ENCODE assay signal across 16 cellular contexts in genomic region chr6:83199865-83200230, GRCh38. TPM values are rescaled to one million over a fixed set of nuclear protein-coding genes. Genes with fewer than 3 reads are reported as not detected.
DNase-seq lines count a peak whose midpoint lies in the region; TF ChIP-seq lines count a peak whose summit lies in the region.
"Had no signal": no experiment of that assay in that cellular context is flagged by ENCODE, and none has a peak within 500 bp of the region (broad histone marks: within the 10 kb centered on the region; RNA-seq: fewer than 3 reads in every experiment).

No MANE protein-coding gene starts in this region.

- BruUV-seq in PC-9 (replicated peaks; lab: Mats Ljungman, UMichigan), result no TSS peak

- H3K4me1 ChIP-seq in PC-9 (replicated peaks; ENCODE audit: insufficient read depth), result no peaks in the 10 kb centered on the region
- H3K4me1 ChIP-seq: suprapubic skin had no signal

- H3K79me2 ChIP-seq in PC-9 (ENCODE audit: low read depth), result no peaks in the 10 kb centered on the region

- H3K27ac ChIP-seq in PC-9, result no peak overlapping the region
- H3K27ac ChIP-seq: esophagus muscularis mucosa, suprapubic skin had no signal

- no peak overlapping the region for H2AFZ ChIP-seq in PC-9

- H3K36me3 ChIP-seq in PC-9 (ENCODE audit: low read depth), result no peaks in the 10 kb centered on the region

- no peaks in the 10 kb centered on the region for H4K20me1 ChIP-seq in PC-9 (ENCODE audit: insufficient read depth)

- H3K4me3 ChIP-seq in PC-9 (no peak overlapping the region), epithelial cell of esophagus (ENCODE audit: low read length) (no peak overlapping the region)
- H3K4me3 ChIP-seq: esophagus muscularis mucosa, suprapubic skin had no signal

- H3K9me3 ChIP-seq in PC-9 (ENCODE audit: insufficient read depth, low read depth), result no peaks in the 10 kb centered on the region
- H3K9me3 ChIP-seq: esophagus muscularis mucosa, suprapubic skin had no signal

- H3K27me3 ChIP-seq in PC-9 (ENCODE audit: insufficient read depth, low read depth), result no peaks in the 10 kb centered on the region
- H3K27me3 ChIP-seq: esophagus muscularis mucosa, suprapubic skin had no signal

- DNase-seq in GM03348 (ENCODE audit: low spot score), result peak; percentile 43
- DNase-seq in PC-9, result peak; percentile 24 to 58
- DNase-seq in epithelial cell of esophagus (ENCODE audit: low read depth), result peak; percentile 93
- DNase-seq in pulmonary artery endothelial cell (ENCODE audit: low read depth, low spot score), result peak; percentile 63
- no peak for DNase-seq in 8988T
- DNase-seq in T-helper 1 cell, result no peak
- DNase-seq in cerebellar nuclear complex (lab: John Stamatoyannopoulos, UW), result no peak
- no peak for DNase-seq in NCI-H187 treated with DMSO at 0.1 percent for 48 hours (lab: John Stamatoyannopoulos, UW)
- DNase-seq: activated CD8-positive, alpha-beta memory T cell treated with anti-CD3 and anti-CD28 coated beads, Interleukin-2, amount 50 U/mL, for 4 hours; left cardiac atrium; NCI-H1694 treated with DMSO at 0.1 percent for 48 hours; occipital lobe; stimulated activated CD4-positive, alpha-beta T cell treated with anti-CD3 and anti-CD28 coated beads, Interleukin-2, amount 100 ng/mL, for 48 hours; T-helper 9 cell had no signal

- H3K9me2 ChIP-seq in PC-9 (ENCODE audit: insufficient read depth), result no peaks in the 10 kb centered on the region

- CTCF ChIA-PET in PC-9 (lab: Charles Lee), result interaction anchor here (0.7 kb wide), 1 partner anchor 8 kb away, joined by 3 read pairs; no protein-coding TSS in a partner anchor

- no peak overlapping the region for H3K4me2 ChIP-seq in PC-9

- no peak for TF ChIP-seq CTCF in PC-9 (conservative IDR thresholded peaks at IDR 0.05)
- no peak for TF ChIP-seq CTCF in epithelial cell of esophagus (IDR thresholded peaks at IDR 0.05; ENCODE audit: insufficient read depth, low read depth, low read length, missing control alignments)

- H3F3A ChIP-seq in PC-9 (ENCODE audit: insufficient read depth, low read depth), result no peaks in the 10 kb centered on the region

- POLR2A ChIA-PET in PC-9 (lab: Charles Lee; ENCODE audit: unreplicated experiment), result interaction anchor here (0.6 kb wide), 1 partner anchor 414 kb away, joined by 12 read pairs; no protein-coding TSS in a partner anchor

- intact Hi-C loops in PC-9 (cut with micrococcal nuclease; ENCODE audit: unreplicated experiment), result loop anchor here (10.0 kb wide), 1 partner anchor 955 kb away; the partner anchor contains the start of gene IBTK

RNA-seq across cellular contexts. Expression of gene RWDD2A, which starts 6.7 kb away (rescaled TPM):
- total RNA-seq in PC-9 (2021), result 1.8 and 2.1 TPM in 2 replicates
- total RNA-seq in pulmonary artery endothelial cell, result 3.1 and 4.6 TPM in 2 replicates

RNA-seq across cellular contexts. Expression of gene PGM3, which starts 6.8 kb away (rescaled TPM):
- total RNA-seq in PC-9 (2021) (22.1 and 33.8 TPM in 2 replicates), pulmonary artery endothelial cell (74.8 and 121 TPM in 2 replicates)

Comparison
In these comparisons a context has a peak if more than half of its experiments do, and no peak if none do; other contexts are left out.
1. DNase-seq: peak in GM03348 (single experiment), PC-9 (2 of 2), epithelial cell of esophagus (single experiment) and pulmonary artery endothelial cell (single experiment); none in 8988T (single experiment), T-helper 1 cell (0 of 5), cerebellar nuclear complex (0 of 2) and NCI-H187 treated with DMSO at 0.1 percent for 48 hours (single experiment).